ENCODE assay signal across 28 cellular contexts in the genomic region with DNA sequence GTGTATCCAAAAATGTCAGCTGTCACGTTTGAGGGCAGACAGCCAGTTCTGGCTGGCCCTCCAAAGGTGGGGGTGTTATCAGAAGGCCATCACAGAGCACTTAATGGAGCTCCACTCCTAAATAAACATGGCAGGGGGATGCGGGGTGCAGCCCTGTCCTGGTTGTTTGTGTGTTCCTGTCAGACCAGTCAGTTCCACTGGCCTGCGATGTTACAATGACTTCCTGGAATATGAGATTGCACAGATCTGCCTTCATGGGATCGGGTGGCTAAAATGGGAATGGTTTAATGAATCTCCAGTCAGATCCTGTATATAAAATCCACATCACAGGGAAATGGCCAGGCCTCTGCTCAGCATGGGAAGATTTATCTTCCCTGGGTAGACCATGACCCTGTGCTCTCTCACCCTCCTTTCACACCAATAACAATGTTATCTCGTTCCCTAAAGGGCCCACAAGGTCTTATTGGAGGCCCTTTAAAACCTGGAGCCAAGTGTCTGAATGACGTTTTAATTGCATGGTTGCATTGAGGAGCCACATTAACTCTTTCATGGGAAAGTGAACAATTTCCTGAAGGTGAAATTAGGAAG.
"Had no signal": no experiment of that assay in that cellular context is flagged by ENCODE, and none has a peak within 500 bp of the region (broad histone marks: within the 10 kb centered on the region; RNA-seq: fewer than 3 reads in every experiment).

No MANE protein-coding gene starts in this region.

- H3K4me3 ChIP-seq: esophagus squamous epithelium, left lung, lower lobe of right lung, mucosa of descending colon, ovary, skin epidermis, stomach, thyroid gland, upper lobe of right lung had no signal

- H3K9me3 Mint-ChIP-seq: activated B cell treated with CpG ODN at 0.5 μM for 24 hours; activated naive CD4-positive, alpha-beta T cell treated with anti-CD3 and anti-CD28 coated beads, Interleukin-2, amount 50 U/mL, for 24 hours; activated naive CD8-positive, alpha-beta T cell treated with anti-CD3 and anti-CD28 coated beads, Interleukin-2, amount 50 U/mL, for 24 hours; activated T-helper 2 cell treated with anti-CD3 and anti-CD28 coated beads, Interferon-gamma antibody, Interleukin-2, Interleukin-4, amounts not matched to agents 10 μg/mL and 5 μg/mL and 100 μg/mL, durations not matched to agents 14 hours and 24 hours and 36 hours; stimulated activated effector memory CD8-positive, alpha-beta T cell treated with anti-CD3 and anti-CD28 coated beads, Interleukin-12 subunit alpha, Interleukin-12 subunit beta, amount 100 ng/mL, for 72 hours; T-helper 2 cell treated with Interferon-gamma antibody and Interleukin-4, amounts not matched to agents 5 μg/mL and 100 μg/mL, for 36 hours had no signal

- H3K36me3 ChIP-seq: esophagus squamous epithelium, left lung, lower lobe of right lung, ovary, stomach, thyroid gland, upper lobe of right lung had no signal

- H3K4me1 ChIP-seq: esophagus squamous epithelium, left lung, lower lobe of right lung, stomach, thyroid gland, upper lobe of right lung had no signal

- H3K27me3 ChIP-seq: esophagus squamous epithelium, left lung, ovary, stomach, thyroid gland, upper lobe of right lung had no signal

- H3K4me3 Mint-ChIP-seq: activated B cell treated with CpG ODN at 0.5 μM for 24 hours; activated CD4-positive, alpha-beta T cell treated with anti-CD3 and anti-CD28 coated beads for 36 hours; activated CD8-positive, alpha-beta memory T cell treated with anti-CD3 and anti-CD28 coated beads, Interleukin-2, amount 10 ng/mL, durations not matched to agents 7 days and 5 days; activated CD8-positive, alpha-beta T cell treated with anti-CD3 and anti-CD28 coated beads, Interleukin-2, amount 10 ng/mL, durations not matched to agents 7 days and 5 days; activated naive CD4-positive, alpha-beta T cell treated with anti-CD3 and anti-CD28 coated beads, Interleukin-2, amount 50 U/mL, for 24 hours; activated naive CD8-positive, alpha-beta T cell treated with anti-CD3 and anti-CD28 coated beads, Interleukin-2, amount 50 U/mL, for 24 hours; dendritic cell treated with granulocyte-macrophage colony-stimulating factor and Interleukin-4, amounts not matched to agents 40 ng/mL and 50 ng/mL, for 4 days; stimulated activated effector memory CD8-positive, alpha-beta T cell treated with anti-CD3 and anti-CD28 coated beads, Interleukin-12 subunit alpha, Interleukin-12 subunit beta, amount 100 ng/mL, for 72 hours; T-helper 2 cell treated with Interferon-gamma antibody and Interleukin-4, amounts not matched to agents 5 μg/mL and 100 μg/mL, for 36 hours had no signal

- H3K27ac Mint-ChIP-seq: activated B cell treated with CpG ODN at 0.5 μM for 24 hours; activated CD4-positive, alpha-beta T cell treated with anti-CD3 and anti-CD28 coated beads for 36 hours; activated CD8-positive, alpha-beta memory T cell treated with anti-CD3 and anti-CD28 coated beads, Interleukin-2, amount 10 ng/mL, durations not matched to agents 7 days and 5 days; activated CD8-positive, alpha-beta T cell treated with anti-CD3 and anti-CD28 coated beads, Interleukin-2, amount 10 ng/mL, durations not matched to agents 7 days and 5 days; activated naive CD4-positive, alpha-beta T cell treated with anti-CD3 and anti-CD28 coated beads, Interleukin-2, amount 50 U/mL, for 24 hours; activated naive CD8-positive, alpha-beta T cell treated with anti-CD3 and anti-CD28 coated beads, Interleukin-2, amount 50 U/mL, for 24 hours; activated T-helper 2 cell treated with anti-CD3 and anti-CD28 coated beads, Interferon-gamma antibody, Interleukin-2, Interleukin-4, amounts not matched to agents 10 μg/mL and 5 μg/mL and 100 μg/mL, durations not matched to agents 14 hours and 24 hours and 36 hours; dendritic cell treated with granulocyte-macrophage colony-stimulating factor and Interleukin-4, amounts not matched to agents 40 ng/mL and 50 ng/mL, for 4 days; progenitor cell of endocrine pancreas; stimulated activated effector memory CD8-positive, alpha-beta T cell treated with anti-CD3 and anti-CD28 coated beads, Interleukin-12 subunit alpha, Interleukin-12 subunit beta, amount 100 ng/mL, for 72 hours; T-helper 2 cell treated with Interferon-gamma antibody and Interleukin-4, amounts not matched to agents 5 μg/mL and 100 μg/mL, for 36 hours had no signal

- H3K4me1 Mint-ChIP-seq: activated CD4-positive, alpha-beta T cell treated with anti-CD3 and anti-CD28 coated beads for 36 hours; activated CD8-positive, alpha-beta memory T cell treated with anti-CD3 and anti-CD28 coated beads, Interleukin-2, amount 10 ng/mL, durations not matched to agents 7 days and 5 days; activated naive CD4-positive, alpha-beta T cell treated with anti-CD3 and anti-CD28 coated beads, Interleukin-2, amount 50 U/mL, for 24 hours; activated naive CD8-positive, alpha-beta T cell treated with anti-CD3 and anti-CD28 coated beads, Interleukin-2, amount 50 U/mL, for 24 hours; stimulated activated effector memory CD8-positive, alpha-beta T cell treated with anti-CD3 and anti-CD28 coated beads, Interleukin-12 subunit alpha, Interleukin-12 subunit beta, amount 100 ng/mL, for 72 hours had no signal

- H3K9me3 ChIP-seq: esophagus squamous epithelium, left lung, lower lobe of right lung, mucosa of descending colon, ovary, stomach, thyroid gland, upper lobe of right lung had no signal

- ATAC-seq: activated CD4-positive, alpha-beta T cell treated with anti-CD3 and anti-CD28 coated beads for 36 hours; activated CD8-positive, alpha-beta memory T cell treated with anti-CD3 and anti-CD28 coated beads, Interleukin-2, amount 10 ng/mL, durations not matched to agents 7 days and 5 days; activated CD8-positive, alpha-beta T cell treated with anti-CD3 and anti-CD28 coated beads, Interleukin-2, amount 10 ng/mL, durations not matched to agents 7 days and 5 days; activated naive CD8-positive, alpha-beta T cell treated with anti-CD3 and anti-CD28 coated beads, Interleukin-2, amount 50 U/mL, for 24 hours; left lung; lower lobe of right lung; mucosa of descending colon; sciatic nerve; stimulated activated effector memory CD8-positive, alpha-beta T cell treated with anti-CD3 and anti-CD28 coated beads, Interleukin-12 subunit alpha, Interleukin-12 subunit beta, amount 100 ng/mL, for 72 hours; upper lobe of right lung had no signal

- H3K27ac ChIP-seq: esophagus squamous epithelium, left lung, lower lobe of right lung, ovary, skin epidermis, stomach, thyroid gland, upper lobe of right lung had no signal

- DNase-seq: activated B cell treated with CpG ODN at 0.5 μM for 24 hours; activated CD4-positive, alpha-beta T cell treated with anti-CD3 and anti-CD28 coated beads for 36 hours; activated CD8-positive, alpha-beta memory T cell treated with anti-CD3 and anti-CD28 coated beads, Interleukin-2, amount 10 ng/mL, durations not matched to agents 7 days and 5 days; activated CD8-positive, alpha-beta T cell treated with anti-CD3 and anti-CD28 coated beads, Interleukin-2, amount 10 ng/mL, durations not matched to agents 7 days and 5 days; activated naive CD8-positive, alpha-beta T cell treated with anti-CD3 and anti-CD28 coated beads, Interleukin-2, amount 50 U/mL, for 24 hours; activated T-cell treated with anti-CD3 and anti-CD28 coated beads, Interleukin-2, amount 50 U/mL, for 48 hours; amygdala; central memory CD4-positive, alpha-beta T cell; esophagus squamous epithelium; foreskin melanocyte; kidney glomerular epithelial cell; left lung; lower lobe of right lung; mucosa of descending colon; ovary; stimulated activated CD4-positive, alpha-beta T cell treated with anti-CD3 and anti-CD28 coated beads, Interleukin-12 subunit alpha, Interleukin-12 subunit beta, amount 100 ng/mL, for 4 hours; stimulated activated CD4-positive, alpha-beta T cell treated with anti-CD3 and anti-CD28 coated beads, Interleukin-4, amount 100 ng/mL, for 1 hour; stomach; thyroid gland; upper lobe of right lung had no signal

- H3K27me3 Mint-ChIP-seq: activated B cell treated with CpG ODN at 0.5 μM for 24 hours; activated CD4-positive, alpha-beta T cell treated with anti-CD3 and anti-CD28 coated beads for 36 hours; activated CD8-positive, alpha-beta memory T cell treated with anti-CD3 and anti-CD28 coated beads, Interleukin-2, amount 10 ng/mL, durations not matched to agents 7 days and 5 days; activated naive CD4-positive, alpha-beta T cell treated with anti-CD3 and anti-CD28 coated beads, Interleukin-2, amount 50 U/mL, for 24 hours; activated naive CD8-positive, alpha-beta T cell treated with anti-CD3 and anti-CD28 coated beads, Interleukin-2, amount 50 U/mL, for 24 hours; dendritic cell treated with granulocyte-macrophage colony-stimulating factor and Interleukin-4, amounts not matched to agents 40 ng/mL and 50 ng/mL, for 4 days; progenitor cell of endocrine pancreas had no signal
